Comparison of ENCODE assay signal across 8 cellular contexts in the genomic region with DNA sequence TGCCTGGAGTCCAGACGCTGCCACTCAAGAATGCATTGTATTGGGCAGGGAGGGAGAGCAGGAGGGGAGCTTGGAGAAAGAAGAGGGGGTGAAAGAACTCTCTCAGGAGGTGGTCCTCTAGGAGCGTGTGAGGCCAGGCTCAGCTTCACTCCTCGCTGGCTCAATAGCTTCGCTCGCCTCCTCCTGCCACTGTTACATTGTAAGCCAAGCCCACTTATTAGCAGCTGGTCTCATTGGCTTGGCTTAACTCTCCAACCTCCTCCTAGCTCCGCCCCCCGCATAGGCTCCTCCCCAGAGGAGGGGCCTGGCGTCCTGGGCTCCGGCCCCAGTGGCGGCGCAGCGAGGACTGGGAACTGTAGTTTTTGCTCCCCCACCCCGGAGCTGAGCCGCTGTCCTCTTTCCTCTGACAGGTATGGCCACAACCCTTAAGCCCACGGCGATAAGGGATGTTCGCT. TPM values are rescaled to one million over a fixed set of nuclear protein-coding genes. Genes with fewer than 3 reads are reported as not detected.
DNase-seq lines count a peak whose midpoint lies in the region; ATAC-seq and TF ChIP-seq lines count a peak whose summit lies in the region.

A gene (minus strand): TSS at position 165 of the 455 bp plus-strand sequence. CDS start 317 bp downstream, outside the sequence.

- peak; percentile 98 for ATAC-seq in mucosa of descending colon

- TF ChIP-seq CTCF in GM20000 (IDR thresholded peaks at IDR 0.05; ENCODE audit: extremely low read depth, missing control alignments) = no peak
- no peak for TF ChIP-seq CTCF in mucosa of descending colon (IDR thresholded peaks at IDR 0.05)

- intact Hi-C loops in mucosa of descending colon (cut with DNase I, micrococcal nuclease) = loop anchor here in 1 of 2 donors (10.0 kb wide), 2 partner anchors 305 to 385 kb away; a partner anchor contains a TSS

- H3K36me3 ChIP-seq in mucosa of descending colon (ENCODE audit: low read depth) = no peaks in the 10 kb centered on the region

- no peaks in the 10 kb centered on the region for H3K9me3 ChIP-seq in mucosa of descending colon

- DNase-seq in CMK (ENCODE audit: low read depth) (peak; percentile 82), GM20000 (ENCODE audit: low spot score) (peak; percentile 95), HS-5 (ENCODE audit: low read depth) (peak; percentile 67), NOMO-1 (lab: John Stamatoyannopoulos, UW; ENCODE audit: unreplicated experiment in 2 of 2) (peak; percentile 85 to 88), epithelial cell of prostate (ENCODE audit: low read depth, low spot score) (peak; percentile 12), mucosa of descending colon (peak; percentile 90 to 92 (median 91))
- peak; percentile 85 for DNase-seq in activated CD8-positive, alpha-beta memory T cell treated with anti-CD3 and anti-CD28 coated beads, Interleukin-2, amount 50 U/mL, for 48 hours
- DNase-seq in stimulated activated CD8-positive, alpha-beta memory T cell treated with anti-CD3 and anti-CD28 coated beads, Interleukin-4, amount 100 ng/mL, for 24 hours (ENCODE audit: low read depth) = peak; percentile 68

- H3K27ac ChIP-seq in epithelial cell of prostate = no peak within 1 kb of the TSS

- H3K4me1 ChIP-seq in mucosa of descending colon (ENCODE audit: low read depth) = no peaks in the 10 kb centered on the region

- H3K4me3 ChIP-seq in mucosa of descending colon = no peak within 1 kb of the TSS

RNA-seq across cellular contexts. Expression of the gene that starts here (rescaled TPM):
- total RNA-seq in mucosa of descending colon = 10 to 100 TPM in 1 of 3 donors, 1 to 10 TPM in 2; 1.5 to 19.3 (median 2.0) TPM

Comparison
In these comparisons a context has a peak if more than half of its experiments do, and no peak if none do; other contexts are left out.
1. DNase-seq: peak in every context shown above with its lines; median percentile 95 in GM20000; 91 in mucosa of descending colon; 86 in NOMO-1; 85 in activated CD8-positive, alpha-beta memory T cell treated with anti-CD3 and anti-CD28 coated beads, Interleukin-2, amount 50 U/mL, for 48 hours; 82 in CMK; 68 in stimulated activated CD8-positive, alpha-beta memory T cell treated with anti-CD3 and anti-CD28 coated beads, Interleukin-4, amount 100 ng/mL, for 24 hours; 67 in HS-5; 12 in epithelial cell of prostate.